ENCODE assay signal across 22 cellular contexts in the genomic region with DNA sequence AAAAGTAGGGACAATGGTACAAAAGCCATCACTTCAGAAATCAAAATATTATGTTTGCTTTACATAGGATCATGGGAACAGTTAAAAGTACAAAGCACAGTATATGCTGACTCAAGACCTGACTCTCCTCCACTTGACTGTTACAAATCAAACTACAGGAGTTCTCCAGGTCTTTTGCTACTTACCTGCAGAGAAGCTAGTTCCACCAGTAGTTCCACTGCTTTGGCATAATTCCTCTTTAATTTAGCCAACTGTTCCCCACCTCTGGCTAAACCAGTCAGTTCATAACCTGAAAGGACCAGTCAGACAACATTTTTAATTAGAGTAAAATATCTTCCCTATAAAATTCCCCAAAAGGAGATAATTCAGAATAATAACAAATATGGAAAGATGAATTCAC.
"Had no signal": no experiment of that assay in that cellular context is flagged by ENCODE, and none has a peak within 500 bp of the region (broad histone marks: within the 10 kb centered on the region; RNA-seq: fewer than 3 reads in every experiment).

No MANE protein-coding gene starts in this region.

- H3K9ac ChIP-seq: KMS-11 had no signal

- H3K27ac ChIP-seq: KMS-11, SK-N-MC had no signal

- FAIRE-seq: RCC 7860 had no signal

- H3K27ac Mint-ChIP-seq: activated CD8-positive, alpha-beta memory T cell treated with anti-CD3 and anti-CD28 coated beads, Interleukin-2, amount 10 ng/mL, durations not matched to agents 7 days and 5 days; activated naive CD4-positive, alpha-beta T cell treated with anti-CD3 and anti-CD28 coated beads, Interleukin-2, amount 50 U/mL, for 24 hours; activated T-cell treated with anti-CD3 and anti-CD28 coated beads, Interleukin-2, amount 50 U/mL, for 24 hours; activated T-helper 1 cell treated with anti-CD3 and anti-CD28 coated beads, Interleukin-12 subunit alpha, Interleukin-12 subunit beta, Interleukin-2, Interleukin-4 antibody, amounts not matched to agents 30 ng/mL and 10 ng/mL and 1 ng/mL, durations not matched to agents 14 hours and 24 hours and 36 hours; WTC11 had no signal

- H3K4me2 ChIP-seq: KMS-11 had no signal

- H3K9me3 Mint-ChIP-seq: activated naive CD4-positive, alpha-beta T cell treated with anti-CD3 and anti-CD28 coated beads, Interleukin-2, amount 50 U/mL, for 24 hours; activated T-cell treated with anti-CD3 and anti-CD28 coated beads, Interleukin-2, amount 50 U/mL, for 24 hours; activated T-helper 1 cell treated with anti-CD3 and anti-CD28 coated beads, Interleukin-12 subunit alpha, Interleukin-12 subunit beta, Interleukin-2, Interleukin-4 antibody, amounts not matched to agents 30 ng/mL and 10 ng/mL and 1 ng/mL, durations not matched to agents 14 hours and 24 hours and 36 hours; WTC11 had no signal

- H3K4me3 Mint-ChIP-seq: activated CD8-positive, alpha-beta memory T cell treated with anti-CD3 and anti-CD28 coated beads, Interleukin-2, amount 10 ng/mL, durations not matched to agents 7 days and 5 days; activated naive CD4-positive, alpha-beta T cell treated with anti-CD3 and anti-CD28 coated beads, Interleukin-2, amount 50 U/mL, for 24 hours; activated T-cell treated with anti-CD3 and anti-CD28 coated beads, Interleukin-2, amount 50 U/mL, for 24 hours; activated T-helper 1 cell treated with anti-CD3 and anti-CD28 coated beads, Interleukin-12 subunit alpha, Interleukin-12 subunit beta, Interleukin-2, Interleukin-4 antibody, amounts not matched to agents 30 ng/mL and 10 ng/mL and 1 ng/mL, durations not matched to agents 14 hours and 24 hours and 36 hours; WTC11 had no signal

- ATAC-seq: activated CD8-positive, alpha-beta memory T cell treated with anti-CD3 and anti-CD28 coated beads, Interleukin-2, amount 10 ng/mL, durations not matched to agents 7 days and 5 days; WTC11 had no signal

- H3K4me1 Mint-ChIP-seq: activated CD8-positive, alpha-beta memory T cell treated with anti-CD3 and anti-CD28 coated beads, Interleukin-2, amount 10 ng/mL, durations not matched to agents 7 days and 5 days; activated naive CD4-positive, alpha-beta T cell treated with anti-CD3 and anti-CD28 coated beads, Interleukin-2, amount 50 U/mL, for 24 hours; WTC11 had no signal

- DNase-seq: activated CD4-positive, alpha-beta T cell treated with anti-CD3 and anti-CD28 coated beads for 48 hours; activated CD4-positive, alpha-beta T cell treated with anti-CD3 and anti-CD28 coated beads, Interleukin-2, amount 50 U/mL, for 4 hours; activated CD4-positive, CD25-positive, alpha-beta regulatory T cell treated with anti-CD3 and anti-CD28 coated beads, Interleukin-2, amount 50 U/mL, for 72 hours; activated CD8-positive, alpha-beta memory T cell treated with anti-CD3 and anti-CD28 coated beads, Interleukin-2, amount 10 ng/mL, durations not matched to agents 7 days and 5 days; activated effector memory CD4-positive, alpha-beta T cell treated with Interleukin-2 at 50 U/mL for 16 hours; activated naive CD4-positive, alpha-beta T cell; activated T-cell treated with anti-CD3 and anti-CD28 coated beads, Interleukin-2, amount 50 U/mL, for 24 hours; aorta; MM.1S; NCI-H1105 treated with DMSO at 0.1 percent for 48 hours; NCI-H1436 treated with DMSO at 0.1 percent for 48 hours; NCI-H187; NCI-H2081; NCI-H510A treated with DMSO at 0.1 percent for 48 hours; SHP77 treated with DMSO at 0.1 percent for 48 hours; T-helper 1 cell had no signal

- H3K4me3 ChIP-seq: SK-N-MC had no signal

- H3K27me3 Mint-ChIP-seq: activated CD8-positive, alpha-beta memory T cell treated with anti-CD3 and anti-CD28 coated beads, Interleukin-2, amount 10 ng/mL, durations not matched to agents 7 days and 5 days; activated naive CD4-positive, alpha-beta T cell treated with anti-CD3 and anti-CD28 coated beads, Interleukin-2, amount 50 U/mL, for 24 hours; activated T-cell treated with anti-CD3 and anti-CD28 coated beads, Interleukin-2, amount 50 U/mL, for 24 hours had no signal
